ENCODE assay signal across 1 cellular context in genomic region chr16:67154578-67155304, GRCh38.
TF ChIP-seq lines count a peak whose summit lies in the region.

No MANE protein-coding gene starts in this region.

TF ChIP-seq in HCT116, 20 proteins besides CTCF, POLR2A, EP300 and RAD21:
- TF ChIP-seq REST (IDR thresholded peaks at IDR 0.05; ENCODE audit: low read depth) (no peak), CEBPB (IDR thresholded peaks at IDR 0.05; ENCODE audit: low read depth) (no peak), SIN3A (IDR thresholded peaks at IDR 0.05; ENCODE audit: low read depth) (no peak), ZBTB33 (IDR thresholded peaks at IDR 0.05; ENCODE audit: extremely low read depth, insufficient replicate concordance, low read length) (no peak)
